In genomic region chr13:82245860-82246259, GRCh38 we compare ENCODE assay signal across 7 cellular contexts.
"Had no signal": no experiment of that assay in that cellular context is flagged by ENCODE, and none has a peak within 500 bp of the region (broad histone marks: within the 10 kb centered on the region; RNA-seq: fewer than 3 reads in every experiment).

No MANE protein-coding gene starts in this region.

- DNase-seq: GDM1, GF-D8 had no signal

- H3K4me3 ChIP-seq: GM12878 had no signal

- FAIRE-seq: GM12878, GM12891, GM12892, GM18507, GM19239 had no signal

- ATAC-seq: GM12878 had no signal
